2 cellular contexts compared by ENCODE assay signal in genomic region chr1:18137759-18138345, GRCh38.
TF ChIP-seq lines count a peak whose summit lies in the region.

No MANE protein-coding gene starts in this region.

TF ChIP-seq in HepG2, 621 proteins besides CTCF, POLR2A, EP300 and RAD21:
- TF ChIP-seq NFKBIZ (CRISPR knock-in tag; IDR thresholded peaks at IDR 0.05): no peak
- peak; percentile 74 for TF ChIP-seq ZNF768 (CRISPR knock-in tag; IDR thresholded peaks at IDR 0.05)

TF ChIP-seq in SK-N-SH, 30 proteins besides CTCF, POLR2A, EP300 and RAD21:
- TF ChIP-seq USF2 (IDR thresholded peaks at IDR 0.05; ENCODE audit: borderline replicate concordance, low read depth, low read length) (no peak), TCF12 (IDR thresholded peaks at IDR 0.05) (peak; percentile 18; the same call in 1 of the 2 replicates), GABPA (IDR thresholded peaks at IDR 0.05; ENCODE audit: low read depth) (no peak), USF1 (IDR thresholded peaks at IDR 0.05; ENCODE audit: borderline replicate concordance, low read depth) (no peak), MXI1 (IDR thresholded peaks at IDR 0.05; ENCODE audit: low read depth, low read length) (peak; percentile 90; the same call in 1 of the 2 replicates), NRF1 (IDR thresholded peaks at IDR 0.05; ENCODE audit: low read depth, low read length) (no peak), ELF1 (IDR thresholded peaks at IDR 0.05) (no peak), GATA2 (CRISPR knock-in tag; IDR thresholded peaks at IDR 0.05) (peak; percentile 97), FOXJ3 (CRISPR knock-in tag; IDR thresholded peaks at IDR 0.05) (peak; percentile 75; the same call in 1 of the 2 replicates), RCOR1 (IDR thresholded peaks at IDR 0.05; ENCODE audit: low read length) (peak; percentile 89), FOSL2 (IDR thresholded peaks at IDR 0.05; ENCODE audit: borderline replicate concordance, low read depth) (no peak), RFX5 (IDR thresholded peaks at IDR 0.05; ENCODE audit: low read length) (peak; percentile 74), MAX (IDR thresholded peaks at IDR 0.05; ENCODE audit: low read depth) (no peak), CHD2 (IDR thresholded peaks at IDR 0.05; ENCODE audit: low read length, partially characterized antibody) (peak; percentile 80), NFIC (IDR thresholded peaks at IDR 0.05; ENCODE audit: borderline replicate concordance) (no peak), ZBTB33 (IDR thresholded peaks at IDR 0.05; ENCODE audit: borderline replicate concordance, low read depth) (no peak), JUND (IDR thresholded peaks at IDR 0.05) (no peak), YY1 (IDR thresholded peaks at IDR 0.05; ENCODE audit: low read depth) (no peak), EZH2phosphoT487 (IDR thresholded peaks at IDR 0.05; ENCODE audit: borderline replicate concordance, low read depth) (no peak)
- TF ChIP-seq, protein P1, sequence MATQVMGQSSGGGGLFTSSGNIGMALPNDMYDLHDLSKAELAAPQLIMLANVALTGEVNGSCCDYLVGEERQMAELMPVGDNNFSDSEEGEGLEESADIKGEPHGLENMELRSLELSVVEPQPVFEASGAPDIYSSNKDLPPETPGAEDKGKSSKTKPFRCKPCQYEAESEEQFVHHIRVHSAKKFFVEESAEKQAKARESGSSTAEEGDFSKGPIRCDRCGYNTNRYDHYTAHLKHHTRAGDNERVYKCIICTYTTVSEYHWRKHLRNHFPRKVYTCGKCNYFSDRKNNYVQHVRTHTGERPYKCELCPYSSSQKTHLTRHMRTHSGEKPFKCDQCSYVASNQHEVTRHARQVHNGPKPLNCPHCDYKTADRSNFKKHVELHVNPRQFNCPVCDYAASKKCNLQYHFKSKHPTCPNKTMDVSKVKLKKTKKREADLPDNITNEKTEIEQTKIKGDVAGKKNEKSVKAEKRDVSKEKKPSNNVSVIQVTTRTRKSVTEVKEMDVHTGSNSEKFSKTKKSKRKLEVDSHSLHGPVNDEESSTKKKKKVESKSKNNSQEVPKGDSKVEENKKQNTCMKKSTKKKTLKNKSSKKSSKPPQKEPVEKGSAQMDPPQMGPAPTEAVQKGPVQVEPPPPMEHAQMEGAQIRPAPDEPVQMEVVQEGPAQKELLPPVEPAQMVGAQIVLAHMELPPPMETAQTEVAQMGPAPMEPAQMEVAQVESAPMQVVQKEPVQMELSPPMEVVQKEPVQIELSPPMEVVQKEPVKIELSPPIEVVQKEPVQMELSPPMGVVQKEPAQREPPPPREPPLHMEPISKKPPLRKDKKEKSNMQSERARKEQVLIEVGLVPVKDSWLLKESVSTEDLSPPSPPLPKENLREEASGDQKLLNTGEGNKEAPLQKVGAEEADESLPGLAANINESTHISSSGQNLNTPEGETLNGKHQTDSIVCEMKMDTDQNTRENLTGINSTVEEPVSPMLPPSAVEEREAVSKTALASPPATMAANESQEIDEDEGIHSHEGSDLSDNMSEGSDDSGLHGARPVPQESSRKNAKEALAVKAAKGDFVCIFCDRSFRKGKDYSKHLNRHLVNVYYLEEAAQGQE (IDR thresholded peaks at IDR 0.05; ENCODE audit: low read depth, low read length): no peak
